26 cellular contexts compared by ENCODE assay signal in genomic region chr1:170535418-170535817, GRCh38.
"Had no signal": no experiment of that assay in that cellular context is flagged by ENCODE, and none has a peak within 500 bp of the region (broad histone marks: within the 10 kb centered on the region; RNA-seq: fewer than 3 reads in every experiment).

No MANE protein-coding gene starts in this region.

- H3K4me3 Mint-ChIP-seq: effector memory CD8-positive, alpha-beta T cell; nephron progenitor cell; stimulated activated memory B cell treated with anti-CD40 and anti-IgM and Interleukin-4, amounts not matched to agents 10 μg/mL and 1 μg/mL and 100 μg/mL, for 72 hours had no signal

- H2AFZ ChIP-seq: parathyroid adenoma had no signal

- H3K27me3 Mint-ChIP-seq: effector memory CD8-positive, alpha-beta T cell; naive thymus-derived CD8-positive, alpha-beta T cell; stimulated activated memory B cell treated with anti-CD40 and anti-IgM and Interleukin-4, amounts not matched to agents 10 μg/mL and 1 μg/mL and 100 μg/mL, for 72 hours had no signal

- H3K4me3 ChIP-seq: esophagus squamous epithelium, heart right ventricle, prostate gland, right atrium auricular region, skin epidermis, spleen, thoracic aorta, tibial nerve, upper lobe of left lung had no signal

- H3K27ac Mint-ChIP-seq: nephron progenitor cell; stimulated activated memory B cell treated with anti-CD40 and anti-IgM and Interleukin-4, amounts not matched to agents 10 μg/mL and 1 μg/mL and 100 μg/mL, for 72 hours had no signal

- H3K9me3 ChIP-seq: esophagus squamous epithelium, heart right ventricle, prostate gland, right atrium auricular region, spleen, thoracic aorta, tibial nerve, upper lobe of left lung had no signal

- ATAC-seq: effector memory CD8-positive, alpha-beta T cell; heart right ventricle; naive thymus-derived CD8-positive, alpha-beta T cell; stimulated activated memory B cell treated with anti-CD40 and anti-IgM and Interleukin-4, amounts not matched to agents 10 μg/mL and 1 μg/mL and 100 μg/mL, for 72 hours; stimulated activated naive CD8-positive, alpha-beta T cell treated with anti-CD3 and anti-CD28 coated beads, Interleukin-15, Interleukin-2, amounts not matched to agents 100 U/mL and 50 U/mL, for 24 hours had no signal

- H3K36me3 ChIP-seq: prostate gland had no signal

- DNase-seq: cortex of kidney; effector memory CD8-positive, alpha-beta T cell; erythroblast; esophagus squamous epithelium; foreskin melanocyte; glutamatergic neuron; heart right ventricle; hippocampal formation; kidney glomerular epithelial cell; mesendoderm; midbrain; naive thymus-derived CD8-positive, alpha-beta T cell; nephron progenitor cell; occipital lobe; spleen; stimulated activated CD4-positive, alpha-beta T cell treated with anti-CD3 and anti-CD28 coated beads, Interleukin-4, amount 100 ng/mL, for 4 hours; stimulated activated naive CD8-positive, alpha-beta T cell treated with anti-CD3 and anti-CD28 coated beads, Interleukin-15, Interleukin-2, amounts not matched to agents 100 U/mL and 50 U/mL, for 24 hours; substantia nigra; upper lobe of left lung had no signal

- H3K27me3 ChIP-seq: esophagus squamous epithelium, heart right ventricle, right atrium auricular region, spleen, tibial nerve, upper lobe of left lung had no signal

- H3K9ac ChIP-seq: parathyroid adenoma had no signal

- H3K27ac ChIP-seq: esophagus squamous epithelium, parathyroid adenoma, prostate gland, right atrium auricular region, skin epidermis, spleen, thoracic aorta, tibial nerve, upper lobe of left lung had no signal

- H3K4me1 ChIP-seq: parathyroid adenoma, prostate gland had no signal

- H3K9me3 Mint-ChIP-seq: effector memory CD8-positive, alpha-beta T cell; naive thymus-derived CD8-positive, alpha-beta T cell; nephron progenitor cell; stimulated activated memory B cell treated with anti-CD40 and anti-IgM and Interleukin-4, amounts not matched to agents 10 μg/mL and 1 μg/mL and 100 μg/mL, for 72 hours had no signal
